Comparison of ENCODE assay signal across 8 cellular contexts in genomic region chr3:98901465-98902174, GRCh38. TPM values are rescaled to one million over a fixed set of nuclear protein-coding genes. Genes with fewer than 3 reads are reported as not detected.
DNase-seq lines count a peak whose midpoint lies in the region; FAIRE-seq and TF ChIP-seq lines count a peak whose summit lies in the region.

Gene DCBLD2 (minus strand): TSS chr3:98901695. CDS start chr3:98901326, 369 bp downstream.

- H3F3A ChIP-seq in MM.1S (ENCODE audit: insufficient read depth, low read length) = no peaks in the 10 kb centered on the region

- H3K9me3 ChIP-seq in MM.1S (replicated peaks; ENCODE audit: insufficient read depth, low read length) = no peaks in the 10 kb centered on the region
- peaks cover 1% of the 10 kb centered on the region for H3K9me3 ChIP-seq in neuron (ENCODE audit: low read length)

- no peak for TF ChIP-seq CTCF in MM.1S (IDR thresholded peaks at IDR 0.05; ENCODE audit: low read length)

- H3K27ac ChIP-seq in MM.1S (ENCODE audit: low read length) = peak within 1 kb of the TSS; percentile 43; the same call in 1 of the 2 replicates

- H3K4me1 ChIP-seq in MM.1S (ENCODE audit: low read length) (no peaks in the 10 kb centered on the region), neuron (ENCODE audit: insufficient read depth, low read length) (peaks cover 29% of the 10 kb centered on the region)

- in situ Hi-C loops in G401 (cut with HindIII; ENCODE audit: low sequenced_read_pairs) (no loop called here), SK-MEL-5 (cut with HindIII; ENCODE audit: low pct_unique_long_range_greater_than_20kb, low sequenced_read_pairs) (no loop called here)

- peak; percentile 75 for FAIRE-seq in frontal cortex (lab: Jason Lieb, UNC)

- peak within 1 kb of the TSS; percentile 96 for H2AFZ ChIP-seq in MM.1S (ENCODE audit: low read length)
- peak within 1 kb of the TSS; percentile 70 for H2AFZ ChIP-seq in neuron (ENCODE audit: low read depth, low read length)

- peak within 1 kb of the TSS; percentile 82 for H3K9ac ChIP-seq in MM.1S (ENCODE audit: low read length)

- H4K20me1 ChIP-seq in MM.1S (ENCODE audit: insufficient read depth, low read length) = no peaks in the 10 kb centered on the region

- DNase-seq in G401 (ENCODE audit: low spot score) (peak; percentile 99), HCEC 1CT (peak; percentile 100), MM.1S (peak; percentile 98), SK-MEL-5 (ENCODE audit: low read depth, low spot score) (peak; percentile 99), frontal cortex (ENCODE audit: low spot score in 2 of 2) (peak; percentile 97 to 99), stromal cell of bone marrow (ENCODE audit: low read depth) (peak; percentile 99)
- peak; percentile 94 for DNase-seq in activated naive CD4-positive, alpha-beta T cell treated with anti-CD3 and anti-CD28 coated beads, Interleukin-2, amount 50 U/mL, for 16 hours

- H3K36me3 ChIP-seq in MM.1S (replicated peaks; ENCODE audit: insufficient read depth, low read length) (no peaks in the 10 kb centered on the region), neuron (ENCODE audit: insufficient read depth, low read length) (no peaks in the 10 kb centered on the region)

- 0 out of 2 replicates have a peak, but pooled peaks cover 4% of the 10 kb centered on the region for H3K79me2 ChIP-seq in MM.1S (ENCODE audit: low read length)

- no peaks in the 10 kb centered on the region for H3K9me2 ChIP-seq in MM.1S (replicated peaks; ENCODE audit: insufficient read depth, low read length)

- no peaks in the 10 kb centered on the region for H3K27me3 ChIP-seq in MM.1S (replicated peaks; ENCODE audit: insufficient read depth, low read length)
- H3K27me3 ChIP-seq in neuron (ENCODE audit: insufficient read depth, low read length) = no peaks in the 10 kb centered on the region

- H3K4me3 ChIP-seq in MM.1S (ENCODE audit: low read length) (peak within 1 kb of the TSS; percentile 94), neuron (ENCODE audit: low read length) (peak within 1 kb of the TSS; percentile 99)

- H3K4me2 ChIP-seq in MM.1S (ENCODE audit: low read depth, low read length) = peak within 1 kb of the TSS; percentile 98

RNA-seq across cellular contexts. Expression of gene DCBLD2, which starts in this region (rescaled TPM):
- total RNA-seq in G401 (2014; rRNA removed; shearing (Covaris generic)) = 0.20 and 0.86 TPM in 2 replicates
- 91.7 and 94.0 TPM in 2 replicates for total RNA-seq in SK-MEL-5 (2014; rRNA removed; shearing (Covaris generic))
- polyA plus RNA-seq in SK-MEL-5 (2015; cell fraction: cytosol; rRNA removed) = 107 and 163 TPM in 2 replicates
- polyA plus RNA-seq in SK-MEL-5 (2015; cell fraction: nucleus; rRNA removed) = 81.7 and 91.8 TPM in 2 replicates
- 31.4 TPM for total RNA-seq in frontal cortex

Comparison
In these comparisons a context has a peak if more than half of its experiments do, and no peak if none do; other contexts are left out.
1. Peak in every context shown above with its lines: DNase-seq, H3K4me3 ChIP-seq and H3K27ac ChIP-seq.
2. RNA of gene DCBLD2 (total RNA-seq): 91.7 to 94.0 TPM in SK-MEL-5 and 31.4 TPM in frontal cortex (single experiment); 0.20 to 0.86 TPM in G401; every median in the first group is over 10 times any median in the second.
3. Peak in DNase-seq in G401; RNA of the gene not detected or under 1 TPM.